In the genomic region with DNA sequence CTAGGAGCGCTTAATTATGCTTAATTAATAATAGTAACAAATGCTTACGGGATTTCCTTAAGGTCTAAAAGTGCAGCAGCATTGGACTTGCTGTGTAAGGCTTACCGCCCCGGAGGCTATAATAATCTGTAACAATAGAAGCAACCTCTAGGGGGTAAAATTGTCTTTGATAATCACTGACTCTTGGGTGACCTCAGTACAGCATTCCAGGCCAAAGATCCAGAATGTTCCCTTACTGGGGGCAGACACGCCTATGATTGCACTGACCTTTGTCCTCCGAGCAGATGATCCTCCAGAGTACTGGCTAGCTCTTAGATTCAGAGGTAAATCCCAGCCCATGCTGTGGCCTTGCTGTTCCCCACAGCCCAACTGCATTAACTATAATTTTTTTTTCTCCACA, we compare ENCODE assay signal across 16 cellular contexts. TPM values are rescaled to one million over a fixed set of nuclear protein-coding genes. Genes with fewer than 3 reads are reported as not detected.
DNase-seq lines count a peak whose midpoint lies in the region; ATAC-seq and TF ChIP-seq lines count a peak whose summit lies in the region.
"Had no signal": no experiment of that assay in that cellular context is flagged by ENCODE, and none has a peak within 500 bp of the region (broad histone marks: within the 10 kb centered on the region; RNA-seq: fewer than 3 reads in every experiment).

No MANE protein-coding gene starts in this region.

- H3K9ac ChIP-seq in PC-3 (ENCODE audit: low read length), result no peak overlapping the region

- H3K4me1 ChIP-seq in PC-3 (ENCODE audit: insufficient read depth, low read length) (no peaks in the 10 kb centered on the region), heart left ventricle (peaks cover 0 to 24% (median 12%) of the 10 kb centered on the region in 12 donors), gastrocnemius medialis (peaks cover 0 to 5% of the 10 kb centered on the region in 2 donors)

- no peaks in the 10 kb centered on the region for H3K79me2 ChIP-seq in PC-3 (ENCODE audit: low read length)

- H3K9me3 ChIP-seq in PC-3 (ENCODE audit: low read length), result no peaks in the 10 kb centered on the region
- H3K9me3 ChIP-seq in heart left ventricle, result no peaks in the 10 kb centered on the region
- H3K9me3 ChIP-seq in gastrocnemius medialis, result no peaks in the 10 kb centered on the region

- intact Hi-C loops in PC-3 (cut with micrococcal nuclease), result no loop called here
- intact Hi-C loops in heart left ventricle (cut with DNase I), result loop anchor here in 2 of 10 donors (5.0 kb wide), 2 partner anchors 40 to 45 kb away; no protein-coding TSS in a partner anchor
- intact Hi-C loops in gastrocnemius medialis (cut with DNase I; ENCODE audit: low total_unique reads), result no loop called here

- no peaks in the 10 kb centered on the region for H4K20me1 ChIP-seq in PC-3 (ENCODE audit: low read length)

- no peak overlapping the region for H2AFZ ChIP-seq in PC-3 (ENCODE audit: low read length)

- H3K9me2 ChIP-seq in PC-3 (replicated peaks; ENCODE audit: low read length), result no peaks in the 10 kb centered on the region

- H3K27me3 Mint-ChIP-seq in osteocyte (ENCODE audit: unreplicated experiment), result no peaks in the 10 kb centered on the region
- H3K27me3 Mint-ChIP-seq: activated B cell treated with CpG ODN at 0.5 μM for 24 hours; CD4-positive, alpha-beta memory T cell had no signal

- ATAC-seq in PC-3 (no peak), heart left ventricle (peak; percentile 81 to 91 (median 88)), gastrocnemius medialis (peak; percentile 82 to 86)

- no peaks in the 10 kb centered on the region for H3F3A ChIP-seq in PC-3 (ENCODE audit: low read length, unreplicated experiment)

- POLR2A ChIA-PET in PC-3 (lab: Charles Lee; ENCODE audit: unreplicated experiment), result no interaction called here

- H3K9me3 Mint-ChIP-seq in osteocyte (ENCODE audit: unreplicated experiment), result no peaks in the 10 kb centered on the region
- H3K9me3 Mint-ChIP-seq: activated B cell treated with CpG ODN at 0.5 μM for 24 hours had no signal

- peaks cover 4% of the 10 kb centered on the region for H3K4me1 Mint-ChIP-seq in osteocyte (ENCODE audit: unreplicated experiment)
- H3K4me1 Mint-ChIP-seq: activated B cell treated with CpG ODN at 0.5 μM for 24 hours had no signal

- DNase-seq in EH (ENCODE audit: low read depth) (peak; percentile 8), PC-3 (no peak), heart left ventricle (peak in 3 of 5 donors; percentile 16 to 52 (median 31)), gastrocnemius medialis (peak; percentile 20 to 31), NCI-H226 (no peak), foreskin melanocyte (no peak), osteocyte (ENCODE audit: extremely low spot score, unreplicated experiment) (no peak), HK-2 (ENCODE audit: unreplicated experiment) (no peak)
- DNase-seq: activated B cell treated with CpG ODN at 0.5 μM for 24 hours; anterior cingulate cortex; CD4-positive, alpha-beta memory T cell; midbrain; NCI-H82; stimulated activated CD4-positive, alpha-beta T cell treated with anti-CD3 and anti-CD28 coated beads, Interleukin-2, amount 100 ng/mL, for 24 hours had no signal

- TF ChIP-seq POLR2A in heart left ventricle (IDR thresholded peaks at IDR 0.05), result no peak
- no peak for TF ChIP-seq POLR2A in gastrocnemius medialis (IDR thresholded peaks at IDR 0.05)

- CTCF ChIA-PET in PC-3 (lab: Charles Lee), result no interaction called here

- H3K36me3 ChIP-seq in PC-3 (ENCODE audit: low read depth, low read length), result peaks cover 30% of the 10 kb centered on the region
- H3K36me3 ChIP-seq in heart left ventricle, result peaks cover 0 to 61% (median 44%) of the 10 kb centered on the region in 9 donors
- peaks cover 0 to 44% of the 10 kb centered on the region in 2 donors for H3K36me3 ChIP-seq in gastrocnemius medialis

- BruUV-seq in PC-3 (replicated peaks; lab: Mats Ljungman, UMichigan), result no TSS peak

- peaks cover 34% of the 10 kb centered on the region for H3K36me3 Mint-ChIP-seq in osteocyte (ENCODE audit: unreplicated experiment)

- H3K4me3 ChIP-seq in PC-3 (ENCODE audit: low read length), result no peak overlapping the region
- no peak overlapping the region for H3K4me3 ChIP-seq in heart left ventricle
- no peak overlapping the region for H3K4me3 ChIP-seq in gastrocnemius medialis
- H3K4me3 ChIP-seq: SK-N-MC had no signal

- H3K27ac ChIP-seq in PC-3 (ENCODE audit: low read length) (no peak overlapping the region), heart left ventricle (peak overlapping the region in 9 of 12 donors; percentile 0 to 75 (median 63)), gastrocnemius medialis (peak overlapping the region; percentile 32 to 50 (median 42))
- H3K27ac ChIP-seq: SK-N-MC had no signal

- in situ Hi-C loops in gastrocnemius medialis (cut with MboI; ENCODE audit: low sequenced_read_pairs in 4 of 4), result no loop called here

- no peak overlapping the region for H3K4me2 ChIP-seq in PC-3 (ENCODE audit: low read length)

- H3K27me3 ChIP-seq in PC-3 (ENCODE audit: low read length) (no peaks in the 10 kb centered on the region), heart left ventricle (no peaks in the 10 kb centered on the region), gastrocnemius medialis (no peaks in the 10 kb centered on the region)

- no peak overlapping the region for H3K27ac Mint-ChIP-seq in osteocyte (ENCODE audit: unreplicated experiment)
- H3K27ac Mint-ChIP-seq: activated B cell treated with CpG ODN at 0.5 μM for 24 hours; CD4-positive, alpha-beta memory T cell had no signal

- H3K4me3 Mint-ChIP-seq in osteocyte (ENCODE audit: unreplicated experiment), result no peak overlapping the region
- H3K4me3 Mint-ChIP-seq: activated B cell treated with CpG ODN at 0.5 μM for 24 hours; CD4-positive, alpha-beta memory T cell had no signal

- TF ChIP-seq CTCF in PC-3 (conservative IDR thresholded peaks at IDR 0.05; ENCODE audit: low read depth, low read length) (peak; percentile 34; the same call in 1 of the 2 replicates), heart left ventricle (IDR thresholded peaks at IDR 0.05) (peak in 9 of 12 donors; percentile 10 to 47 (median 29)), gastrocnemius medialis (IDR thresholded peaks at IDR 0.05 in 4 of 5, conservative IDR thresholded peaks at IDR 0.05 in 1 of 5) (peak in 1 of 5 experiments; percentile 6), osteocyte (IDR thresholded peaks at IDR 0.05) (no peak)

- 33 to 54% (median 38%) methylated on average over 6 of the region's 6 CpGs for WGBS in heart left ventricle, 4 donors

RNA-seq across cellular contexts. Expression of a gene that starts 16.5 kb away (rescaled TPM):
- total RNA-seq in PC-3 (2014; rRNA removed), result 62.8 and 76.3 TPM in 2 replicates
- total RNA-seq in heart left ventricle, result 10 to 100 TPM in 8 of 9 donors, 1 to 10 TPM in 1; 9.9 to 18.5 (median 12.1) TPM
- 10 to 100 TPM; 10.7 to 28.3 TPM for polyA plus RNA-seq in heart left ventricle
- 10 to 100 TPM; 12.7 to 31.0 (median 15.5) TPM for total RNA-seq in gastrocnemius medialis
- 19.9 and 24.2 TPM in 2 replicates for total RNA-seq in osteocyte

RNA-seq across cellular contexts. Expression of a gene that starts 22.3 kb away (rescaled TPM):
- total RNA-seq in PC-3 (2014; rRNA removed), result not detected in 2 replicates
- total RNA-seq in heart left ventricle, result under 1 TPM in 4 of 9 donors, not detected in 5; 0.12 to 0.25 (median 0.21) TPM
- polyA plus RNA-seq in heart left ventricle, result under 1 TPM; 0.04 to 0.84 TPM
- under 1 TPM in 1 of 4 donors, not detected in 3; 0.97 TPM for total RNA-seq in gastrocnemius medialis
- total RNA-seq in osteocyte, result not detected in 2 replicates
- total RNA-seq: HT1080 had no signal

Comparison
In these comparisons a context has a peak if more than half of its experiments do, and no peak if none do; other contexts are left out.
1. DNase-seq: peak in EH (single experiment), heart left ventricle (3 of 5) and gastrocnemius medialis (2 of 2); none in PC-3 (single experiment), NCI-H226 (single experiment), foreskin melanocyte (single experiment), osteocyte (single experiment) and HK-2 (single experiment).